ENCODE assay signal across 13 cellular contexts in the genomic region with DNA sequence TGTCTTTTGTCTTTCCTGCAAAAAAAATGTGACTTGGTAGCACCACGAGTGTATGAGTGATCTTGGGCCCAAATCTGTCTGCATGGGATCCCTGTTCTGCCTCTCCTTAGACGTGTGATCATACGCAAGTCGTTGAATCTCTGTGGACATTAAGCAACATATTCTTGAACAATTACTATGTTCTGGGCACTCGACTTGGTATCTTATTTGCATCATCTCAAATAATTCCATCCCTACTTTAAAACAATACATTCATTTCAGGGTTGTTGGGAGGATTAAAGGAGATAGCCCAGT.
DNase-seq lines count a peak whose midpoint lies in the region; ATAC-seq and TF ChIP-seq lines count a peak whose summit lies in the region.
"Had no signal": no experiment of that assay in that cellular context is flagged by ENCODE, and none has a peak within 500 bp of the region (broad histone marks: within the 10 kb centered on the region; RNA-seq: fewer than 3 reads in every experiment).

No MANE protein-coding gene starts in this region.

- H3K79me2 ChIP-seq in smooth muscle cell (ENCODE audit: low read depth): no peaks in the 10 kb centered on the region

- H3K9me3 ChIP-seq in IMR-90 (ENCODE audit: control insufficient read depth, insufficient read depth, low read length): no peaks in the 10 kb centered on the region
- H3K9me3 ChIP-seq in smooth muscle cell (replicated peaks; ENCODE audit: low read depth): no peaks in the 10 kb centered on the region
- H3K9me3 ChIP-seq: thoracic aorta had no signal

- peak overlapping the region; percentile 77 for H4K91ac ChIP-seq in IMR-90 (ENCODE audit: insufficient read depth, low read depth, low read length)

- CTCF ChIA-PET in IMR-90 (lab: Yijun Ruan, JAX): no interaction called here

- H4K8ac ChIP-seq in IMR-90 (ENCODE audit: low read depth in 2 of 2, low read length in 2 of 2): peak overlapping the region; percentile 15 to 59; a peak in 1 of 4 replicates

- H3K27me3 Mint-ChIP-seq in activated T-helper 2 cell treated with anti-CD3 and anti-CD28 coated beads, Interferon-gamma antibody, Interleukin-2, Interleukin-4, amounts not matched to agents 10 μg/mL and 5 μg/mL and 100 μg/mL, durations not matched to agents 14 hours and 24 hours and 36 hours (ENCODE audit: low read depth): no peaks in the 10 kb centered on the region

- H3K18ac ChIP-seq in IMR-90 (ENCODE audit: low read depth, low read length): peak overlapping the region; percentile 76; the same call in 1 of the 2 replicates

- TF ChIP-seq POLR2A in IMR-90 (IDR thresholded peaks at IDR 0.05; ENCODE audit: low read depth, low read length): no peak

- H2AK5ac ChIP-seq in IMR-90 (ENCODE audit: low read depth, low read length): peak overlapping the region; percentile 76; the same call in 1 of the 2 replicates

- peaks cover 5% of the 10 kb centered on the region for H3K4me1 ChIP-seq in IMR-90 (ENCODE audit: control insufficient read depth, insufficient read depth, low read length)
- no peaks in the 10 kb centered on the region for H3K4me1 ChIP-seq in smooth muscle cell (ENCODE audit: low read depth)

- POLR2A ChIA-PET in IMR-90 (lab: Charles Lee; ENCODE audit: unreplicated experiment): interaction anchor here (0.5 kb wide), 1 partner anchor 376 kb away, joined by 3 read pairs; no protein-coding TSS in a partner anchor

- H2BK15ac ChIP-seq in IMR-90 (ENCODE audit: low read depth, low read length): peak overlapping the region; percentile 79; the same call in 1 of the 3 replicates

- dilution Hi-C loops in IMR-90 (cut with HindIII; ENCODE audit: low sequenced_read_pairs, unreplicated experiment): no loop called here

- H3K4me3 ChIP-seq in IMR-90 (ENCODE audit: insufficient read depth, low read depth, low read length) (no peak overlapping the region), smooth muscle cell (no peak overlapping the region)
- H3K4me3 ChIP-seq: lung, thoracic aorta had no signal

- no peak for TF ChIP-seq RAD21 in IMR-90 (IDR thresholded peaks at IDR 0.05; ENCODE audit: low read length)

- peaks cover 11% of the 10 kb centered on the region for H3K9me3 Mint-ChIP-seq in activated T-helper 2 cell treated with anti-CD3 and anti-CD28 coated beads, Interferon-gamma antibody, Interleukin-2, Interleukin-4, amounts not matched to agents 10 μg/mL and 5 μg/mL and 100 μg/mL, durations not matched to agents 14 hours and 24 hours and 36 hours

- H3F3A ChIP-seq in smooth muscle cell (ENCODE audit: low read depth): peaks cover 17% of the 10 kb centered on the region

- H3K27me3 ChIP-seq in IMR-90 (ENCODE audit: control insufficient read depth, insufficient read depth, low read length): no peaks in the 10 kb centered on the region; the same call in 1 of the 2 replicates
- H3K27me3 ChIP-seq in smooth muscle cell (ENCODE audit: low read depth): no peaks in the 10 kb centered on the region

- no peak overlapping the region for H3K4me2 ChIP-seq in IMR-90 (ENCODE audit: low read depth, low read length)
- peak overlapping the region; percentile 35 for H3K4me2 ChIP-seq in smooth muscle cell

- no TSS peak for BruUV-seq in IMR-90 (replicated peaks; lab: Mats Ljungman, UMichigan)

- no peaks in the 10 kb centered on the region for H3K9me1 ChIP-seq in IMR-90 (ENCODE audit: insufficient read depth, low read length)

- intact Hi-C loops in IMR-90 (cut with micrococcal nuclease): loop anchor here (1.0 to 10.0 kb wide), 2 partner anchors 145 to 1202 kb away; partner anchors contain the start of gene CPEB2
- intact Hi-C loops in activated T-helper 2 cell treated with anti-CD3 and anti-CD28 coated beads, Interferon-gamma antibody, Interleukin-2, Interleukin-4, amounts not matched to agents 10 μg/mL and 5 μg/mL and 100 μg/mL, durations not matched to agents 14 hours and 24 hours and 36 hours (cut with micrococcal nuclease): loop anchor here (1.0 to 10.0 kb wide), 8 partner anchors 18 to 1203 kb away; partner anchors contain the start of gene CPEB2

- in situ Hi-C loops in IMR-90 (cut with MboI; ENCODE audit: low sequenced_read_pairs): loop anchor here (25.0 kb wide), 1 partner anchor 605 kb away; the partner anchor contains the start of gene CC2D2A

- no peak overlapping the region for H3K14ac ChIP-seq in IMR-90 (replicated peaks; ENCODE audit: low read depth, low read length)

- H4K20me1 ChIP-seq in IMR-90 (ENCODE audit: insufficient read depth, low read length) (no peaks in the 10 kb centered on the region), smooth muscle cell (ENCODE audit: low read depth) (no peaks in the 10 kb centered on the region)

- H2AFZ ChIP-seq in IMR-90 (replicated peaks; ENCODE audit: low read length, poor library complexity) (no peak overlapping the region), smooth muscle cell (ENCODE audit: low read depth) (no peak overlapping the region)

- TF ChIP-seq CTCF in IMR-90 (conservative IDR thresholded peaks at IDR 0.05; ENCODE audit: low read depth, low read length) (no peak), smooth muscle cell (IDR thresholded peaks at IDR 0.05; ENCODE audit: borderline replicate concordance, insufficient read depth, poor library complexity, severe bottlenecking) (no peak)

- H2BK120ac ChIP-seq in IMR-90 (ENCODE audit: low read depth, low read length): peak overlapping the region; percentile 58; the same call in 1 of the 2 replicates

- no peak for DNase-seq in IMR-90
- DNase-seq in activated T-helper 2 cell treated with anti-CD3 and anti-CD28 coated beads, Interferon-gamma antibody, Interleukin-2, Interleukin-4, amounts not matched to agents 10 μg/mL and 5 μg/mL and 100 μg/mL, durations not matched to agents 14 hours and 24 hours and 36 hours (ENCODE audit: low spot score): no peak
- peak; percentile 38 for DNase-seq in fibroblast of gingiva (ENCODE audit: low read depth)
- DNase-seq in smooth muscle cell (lab: John Stamatoyannopoulos, UW; ENCODE audit: unreplicated experiment): no peak
- no peak for DNase-seq in ecto neural progenitor cell (ENCODE audit: low spot score)
- no peak for DNase-seq in dermis blood vessel endothelial cell
- DNase-seq: activated naive CD4-positive, alpha-beta T cell; C1 segment of cervical spinal cord; naive thymus-derived CD8-positive, alpha-beta T cell; NCI-H446 had no signal

- H3K4ac ChIP-seq in IMR-90 (ENCODE audit: low read depth, low read length): peak overlapping the region; percentile 37; the same call in 1 of the 2 replicates

- no peaks in the 10 kb centered on the region for H3K79me1 ChIP-seq in IMR-90 (ENCODE audit: low read depth in 1 of 2, low read length in 2 of 2)

- H3K9ac ChIP-seq in IMR-90 (ENCODE audit: low read depth, low read length): no peak overlapping the region
- H3K9ac ChIP-seq in smooth muscle cell (ENCODE audit: low read depth): peak overlapping the region; percentile 70

- H3K56ac ChIP-seq in IMR-90 (ENCODE audit: extremely low read depth, insufficient read depth, low read length): no peak overlapping the region

- H3K4me1 Mint-ChIP-seq in activated T-helper 2 cell treated with anti-CD3 and anti-CD28 coated beads, Interferon-gamma antibody, Interleukin-2, Interleukin-4, amounts not matched to agents 10 μg/mL and 5 μg/mL and 100 μg/mL, durations not matched to agents 14 hours and 24 hours and 36 hours (ENCODE audit: low read depth): peaks cover 26% of the 10 kb centered on the region

- H2BK5ac ChIP-seq in IMR-90 (ENCODE audit: low read depth, low read length, poor library complexity, severe bottlenecking): peak overlapping the region; percentile 73

- H4K5ac ChIP-seq in IMR-90 (ENCODE audit: low read depth, low read length): 0 out of 2 replicates have a peak overlapping the region, but pooled peaks have one; percentile 25

- no CpG with 5 or more reads among the region's 5 CpGs for WGBS in IMR-90 (ENCODE audit: extremely low coverage in 2 of 2, insufficient read length in 1 of 2), 2 experiments
- WGBS in smooth muscle cell (ENCODE audit: low lambda C conversion rate): 89% methylated on average over 5 of the region's 5 CpGs

- H3K4me3 Mint-ChIP-seq in activated T-helper 2 cell treated with anti-CD3 and anti-CD28 coated beads, Interferon-gamma antibody, Interleukin-2, Interleukin-4, amounts not matched to agents 10 μg/mL and 5 μg/mL and 100 μg/mL, durations not matched to agents 14 hours and 24 hours and 36 hours (ENCODE audit: low read depth): no peak overlapping the region
- H3K4me3 Mint-ChIP-seq: naive thymus-derived CD8-positive, alpha-beta T cell had no signal

- no peak for ATAC-seq in IMR-90 (ENCODE audit: low read depth)
- ATAC-seq in HG02588 (IDR thresholded peaks at IDR 0.05; ENCODE audit: unreplicated experiment): no peak
- ATAC-seq: naive thymus-derived CD8-positive, alpha-beta T cell had no signal

- no peak overlapping the region for H3K23ac ChIP-seq in IMR-90 (ENCODE audit: low read depth, low read length)

- peaks cover 5% of the 10 kb centered on the region for H3K36me3 Mint-ChIP-seq in activated T-helper 2 cell treated with anti-CD3 and anti-CD28 coated beads, Interferon-gamma antibody, Interleukin-2, Interleukin-4, amounts not matched to agents 10 μg/mL and 5 μg/mL and 100 μg/mL, durations not matched to agents 14 hours and 24 hours and 36 hours (ENCODE audit: low read depth)
- H3K36me3 Mint-ChIP-seq: naive thymus-derived CD8-positive, alpha-beta T cell had no signal

- H3K27ac ChIP-seq in IMR-90 (ENCODE audit: insufficient read depth, low read length) (no peak overlapping the region), smooth muscle cell (ENCODE audit: low read depth) (peak overlapping the region; percentile 98)

- no peak overlapping the region for H2AK9ac ChIP-seq in IMR-90 (replicated peaks; ENCODE audit: low read depth, low read length, poor library complexity)

- peak overlapping the region; percentile 66; the same call in 1 of the 2 replicates for H2BK20ac ChIP-seq in IMR-90 (ENCODE audit: low read depth, low read length)

- H3K36me3 ChIP-seq in IMR-90 (ENCODE audit: control insufficient read depth, insufficient read depth, low read length) (no peaks in the 10 kb centered on the region), smooth muscle cell (ENCODE audit: low read depth) (no peaks in the 10 kb centered on the region)
- H3K36me3 ChIP-seq: thoracic aorta had no signal

- peak overlapping the region; percentile 81 for H3K27ac Mint-ChIP-seq in activated T-helper 2 cell treated with anti-CD3 and anti-CD28 coated beads, Interferon-gamma antibody, Interleukin-2, Interleukin-4, amounts not matched to agents 10 μg/mL and 5 μg/mL and 100 μg/mL, durations not matched to agents 14 hours and 24 hours and 36 hours

TF ChIP-seq in IMR-90, 13 proteins besides CTCF, POLR2A, EP300 and RAD21:
- TF ChIP-seq MAFK (IDR thresholded peaks at IDR 0.05; ENCODE audit: low read depth, low read length) (no peak), RFX5 (IDR thresholded peaks at IDR 0.05; ENCODE audit: low read depth, low read length) (no peak), FOS (IDR thresholded peaks at IDR 0.05; ENCODE audit: low read depth, low read length) (no peak)
